28 cellular contexts compared by ENCODE assay signal in genomic region chr7:17936321-17936720, GRCh38. TPM values are rescaled to one million over a fixed set of nuclear protein-coding genes. Genes with fewer than 3 reads are reported as not detected.
DNase-seq lines count a peak whose midpoint lies in the region; ATAC-seq and TF ChIP-seq lines count a peak whose summit lies in the region.
"Had no signal": no experiment of that assay in that cellular context is flagged by ENCODE, and none has a peak within 500 bp of the region (broad histone marks: within the 10 kb centered on the region; RNA-seq: fewer than 3 reads in every experiment).

No MANE protein-coding gene starts in this region.

- H3F3A ChIP-seq in GM23338 (replicated peaks; ENCODE audit: low read depth), result no peaks in the 10 kb centered on the region

- POLR2A ChIA-PET in naive thymus-derived CD4-positive, alpha-beta T cell (lab: Charles Lee), result no interaction called here
- POLR2A ChIA-PET in activated CD8-positive, alpha-beta T cell treated with anti-CD3 and anti-CD28 coated beads, Interleukin-2, amount 10 ng/mL, durations not matched to agents 7 days and 5 days (lab: Charles Lee), result no interaction called here

- CTCF ChIA-PET in naive thymus-derived CD4-positive, alpha-beta T cell (lab: Charles Lee), result no interaction called here
- CTCF ChIA-PET in activated CD8-positive, alpha-beta T cell treated with anti-CD3 and anti-CD28 coated beads, Interleukin-2, amount 10 ng/mL, durations not matched to agents 7 days and 5 days (lab: Charles Lee), result no interaction called here

- no peak overlapping the region for H3K27ac Mint-ChIP-seq in CD4-positive, CD25-positive, alpha-beta regulatory T cell
- H3K27ac Mint-ChIP-seq in central memory CD8-positive, alpha-beta T cell (ENCODE audit: low read depth), result peak overlapping the region; percentile 92
- no peak overlapping the region for H3K27ac Mint-ChIP-seq in naive thymus-derived CD4-positive, alpha-beta T cell
- no peak overlapping the region for H3K27ac Mint-ChIP-seq in activated CD8-positive, alpha-beta T cell treated with anti-CD3 and anti-CD28 coated beads, Interleukin-2, amount 10 ng/mL, durations not matched to agents 7 days and 5 days
- H3K27ac Mint-ChIP-seq in GM23338, result no peak overlapping the region; the same call in 1 of the 2 replicates

- no peak for TF ChIP-seq CTCF in GM23338 (conservative IDR thresholded peaks at IDR 0.05; ENCODE audit: low read depth in 2 of 2)

- no peak for ATAC-seq in CD4-positive, CD25-positive, alpha-beta regulatory T cell (ENCODE audit: low read depth in 2 of 2)
- no peak for ATAC-seq in central memory CD8-positive, alpha-beta T cell (replicated peaks; ENCODE audit: extremely low read depth, poor library complexity, severe bottlenecking)
- no peak for ATAC-seq in naive thymus-derived CD4-positive, alpha-beta T cell
- no peak for ATAC-seq in activated CD8-positive, alpha-beta T cell treated with anti-CD3 and anti-CD28 coated beads, Interleukin-2, amount 10 ng/mL, durations not matched to agents 7 days and 5 days
- ATAC-seq in GM23338, result no peak
- ATAC-seq: Right ventricle myocardium inferior, SK-N-SH treated with all-trans-retinoic acid at 6 μM for 48 hours had no signal

- no peaks in the 10 kb centered on the region for H3K9me3 ChIP-seq in CD4-positive, CD25-positive, alpha-beta regulatory T cell (ENCODE audit: control insufficient read depth in 2 of 2, low read length in 2 of 2)
- H3K9me3 ChIP-seq in Karpas-422 (ENCODE audit: low read length), result no peaks in the 10 kb centered on the region
- no peaks in the 10 kb centered on the region for H3K9me3 ChIP-seq in naive thymus-derived CD4-positive, alpha-beta T cell (ENCODE audit: control insufficient read depth in 2 of 3, low read length in 3 of 3)
- H3K9me3 ChIP-seq: BLaER1 treated with 17β-estradiol and CSF1 and Interleukin-3, amounts not matched to agents 10 nM and 100 nM; SJCRH30 had no signal

- H3K27ac ChIP-seq in CD4-positive, CD25-positive, alpha-beta regulatory T cell (ENCODE audit: insufficient read depth, low read length, poor library complexity, severe bottlenecking), result no peak overlapping the region
- H3K27ac ChIP-seq in Karpas-422 (ENCODE audit: low read length) (peak overlapping the region; percentile 96), GM23338 (ENCODE audit: low read depth) (no peak overlapping the region)
- no peak overlapping the region for H3K27ac ChIP-seq in naive thymus-derived CD4-positive, alpha-beta T cell (ENCODE audit: low read depth, low read length)
- H3K27ac ChIP-seq: BLaER1 treated with 17β-estradiol and CSF1 and Interleukin-3, amounts not matched to agents 10 nM and 100 nM; KMS-11; PC-9; SJCRH30 had no signal

- no peaks in the 10 kb centered on the region for H3K27me3 ChIP-seq in CD4-positive, CD25-positive, alpha-beta regulatory T cell (ENCODE audit: control insufficient read depth, insufficient read depth, low read length)
- no peaks in the 10 kb centered on the region for H3K27me3 ChIP-seq in Karpas-422 (ENCODE audit: low read length)
- H3K27me3 ChIP-seq in naive thymus-derived CD4-positive, alpha-beta T cell (ENCODE audit: control insufficient read depth in 2 of 2, insufficient read depth in 2 of 2, low read length in 2 of 2), result no peaks in the 10 kb centered on the region
- H3K27me3 ChIP-seq in GM23338 (ENCODE audit: insufficient read depth), result no peaks in the 10 kb centered on the region
- H3K27me3 ChIP-seq: BLaER1 treated with 17β-estradiol and CSF1 and Interleukin-3, amounts not matched to agents 10 nM and 100 nM; SJCRH30 had no signal

- peak overlapping the region; percentile 2 for H3K4me3 ChIP-seq in CD4-positive, CD25-positive, alpha-beta regulatory T cell (ENCODE audit: low read depth, low read length)
- H3K4me3 ChIP-seq in Karpas-422 (ENCODE audit: low read length), result peak overlapping the region; percentile 45
- no peak overlapping the region for H3K4me3 ChIP-seq in naive thymus-derived CD4-positive, alpha-beta T cell (ENCODE audit: low read length)
- no peak overlapping the region for H3K4me3 ChIP-seq in GM23338
- H3K4me3 ChIP-seq: BLaER1 treated with 17β-estradiol and CSF1 and Interleukin-3, amounts not matched to agents 10 nM and 100 nM; PC-9; SJCRH30 had no signal

- peaks cover 47 to 84% (median 57%) of the 10 kb centered on the region in 4 donors for H3K4me1 Mint-ChIP-seq in CD4-positive, CD25-positive, alpha-beta regulatory T cell
- H3K4me1 Mint-ChIP-seq in central memory CD8-positive, alpha-beta T cell, result peaks cover 67% of the 10 kb centered on the region
- peaks cover 55 to 83% (median 74%) of the 10 kb centered on the region in 7 donors for H3K4me1 Mint-ChIP-seq in naive thymus-derived CD4-positive, alpha-beta T cell
- peaks cover 53% of the 10 kb centered on the region for H3K4me1 Mint-ChIP-seq in activated CD8-positive, alpha-beta T cell treated with anti-CD3 and anti-CD28 coated beads, Interleukin-2, amount 10 ng/mL, durations not matched to agents 7 days and 5 days (ENCODE audit: low read depth)
- peaks cover 49% of the 10 kb centered on the region for H3K4me1 Mint-ChIP-seq in GM23338

- H3K9ac ChIP-seq in Karpas-422 (ENCODE audit: low read length), result peak overlapping the region; percentile 23
- H3K9ac ChIP-seq: BLaER1 treated with 17β-estradiol and CSF1 and Interleukin-3, amounts not matched to agents 10 nM and 100 nM; KMS-11 had no signal

- peak overlapping the region; percentile 88 for H3K4me2 ChIP-seq in Karpas-422 (ENCODE audit: low read depth, low read length, poor library complexity, severe bottlenecking)
- no peak overlapping the region for H3K4me2 ChIP-seq in GM23338
- H3K4me2 ChIP-seq: KMS-11 had no signal

- H3K9me2 ChIP-seq in Karpas-422 (replicated peaks; ENCODE audit: insufficient read depth, low read length), result no peaks in the 10 kb centered on the region
- H3K9me2 ChIP-seq in GM23338 (ENCODE audit: insufficient read depth), result no peaks in the 10 kb centered on the region

- H3K27me3 Mint-ChIP-seq in CD4-positive, CD25-positive, alpha-beta regulatory T cell, result no peaks in the 10 kb centered on the region
- no peaks in the 10 kb centered on the region for H3K27me3 Mint-ChIP-seq in central memory CD8-positive, alpha-beta T cell
- H3K27me3 Mint-ChIP-seq in naive thymus-derived CD4-positive, alpha-beta T cell, result peaks cover 0 to 2% (median 0%) of the 10 kb centered on the region in 5 donors
- no peaks in the 10 kb centered on the region for H3K27me3 Mint-ChIP-seq in activated CD8-positive, alpha-beta T cell treated with anti-CD3 and anti-CD28 coated beads, Interleukin-2, amount 10 ng/mL, durations not matched to agents 7 days and 5 days (ENCODE audit: low read depth)
- H3K27me3 Mint-ChIP-seq in GM23338 (ENCODE audit: insufficient read depth, low read depth, poor library complexity), result peaks cover 2% of the 10 kb centered on the region
- H3K27me3 Mint-ChIP-seq: CD4-positive, alpha-beta memory T cell; IgD-negative memory B cell had no signal

- intact Hi-C loops in naive thymus-derived CD4-positive, alpha-beta T cell (cut with micrococcal nuclease), result loop anchor here in 1 of 2 donors (10.0 kb wide), 2 partner anchors 1012 to 1768 kb away; partner anchors contain the start of gene POLR1F

- no peak for DNase-seq in CD4-positive, CD25-positive, alpha-beta regulatory T cell
- DNase-seq in Karpas-422, result no peak
- no peak for DNase-seq in central memory CD8-positive, alpha-beta T cell (ENCODE audit: low spot score in 2 of 2)
- DNase-seq in naive thymus-derived CD4-positive, alpha-beta T cell, result no peak
- DNase-seq in activated CD8-positive, alpha-beta T cell treated with anti-CD3 and anti-CD28 coated beads, Interleukin-2, amount 10 ng/mL, durations not matched to agents 7 days and 5 days, result no peak
- no peak for DNase-seq in GOT3 (lab: John Stamatoyannopoulos, UW)
- no peak for DNase-seq in GM23338 (ENCODE audit: low spot score)
- no peak for DNase-seq in Kasumi-1 (lab: John Stamatoyannopoulos, UW)
- DNase-seq: CD4-positive, alpha-beta memory T cell; COR-L47; DMS 273 treated with DMSO at 0.1 percent for 48 hours; DMS79; GF-D8; MV-4-11; NCI-H1105 treated with DMSO at 0.1 percent for 48 hours; NCI-H146; NCI-H1930; NCI-H2107; NCI-H524 treated with DMSO at 0.1 percent for 48 hours; NCI-H82; NK-92 treated with Interleukin-12 subunit alpha and Interleukin-12 subunit beta, amount 100 ng/mL, for 24 hours; SJCRH30 had no signal

- peak overlapping the region in 1 of 4 donors; percentile 79 for H3K4me3 Mint-ChIP-seq in CD4-positive, CD25-positive, alpha-beta regulatory T cell
- peak overlapping the region; percentile 42 for H3K4me3 Mint-ChIP-seq in central memory CD8-positive, alpha-beta T cell
- H3K4me3 Mint-ChIP-seq in naive thymus-derived CD4-positive, alpha-beta T cell, result peak overlapping the region in 6 of 10 donors; percentile 24 to 99 (median 36)
- H3K4me3 Mint-ChIP-seq in activated CD8-positive, alpha-beta T cell treated with anti-CD3 and anti-CD28 coated beads, Interleukin-2, amount 10 ng/mL, durations not matched to agents 7 days and 5 days, result no peak overlapping the region
- H3K4me3 Mint-ChIP-seq in GM23338, result no peak overlapping the region

- H2AFZ ChIP-seq in Karpas-422 (ENCODE audit: low read length) (no peak overlapping the region), GM23338 (no peak overlapping the region)
- H2AFZ ChIP-seq: PC-9 had no signal

- peaks cover 46% of the 10 kb centered on the region for H3K4me1 ChIP-seq in CD4-positive, CD25-positive, alpha-beta regulatory T cell (ENCODE audit: control insufficient read depth, insufficient read depth, low read length, poor library complexity, severe bottlenecking)
- H3K4me1 ChIP-seq in Karpas-422 (ENCODE audit: low read length), result peaks cover 71% of the 10 kb centered on the region
- H3K4me1 ChIP-seq in naive thymus-derived CD4-positive, alpha-beta T cell (ENCODE audit: control insufficient read depth in 2 of 2, insufficient read depth in 2 of 2, low read length in 2 of 2), result peaks cover 23 to 24% of the 10 kb centered on the region in 2 donors
- H3K4me1 ChIP-seq in GM23338 (ENCODE audit: insufficient read depth), result peaks cover 16% of the 10 kb centered on the region; the same call in 1 of the 2 replicates

- H3K9me3 Mint-ChIP-seq in CD4-positive, CD25-positive, alpha-beta regulatory T cell, result peaks cover 0 to 2% (median 0%) of the 10 kb centered on the region in 7 donors
- no peaks in the 10 kb centered on the region for H3K9me3 Mint-ChIP-seq in central memory CD8-positive, alpha-beta T cell
- peaks cover 0 to 2% (median 0%) of the 10 kb centered on the region in 11 donors for H3K9me3 Mint-ChIP-seq in naive thymus-derived CD4-positive, alpha-beta T cell
- no peaks in the 10 kb centered on the region for H3K9me3 Mint-ChIP-seq in activated CD8-positive, alpha-beta T cell treated with anti-CD3 and anti-CD28 coated beads, Interleukin-2, amount 10 ng/mL, durations not matched to agents 7 days and 5 days (ENCODE audit: insufficient read depth)
- no peaks in the 10 kb centered on the region for H3K9me3 Mint-ChIP-seq in GM23338
- H3K9me3 Mint-ChIP-seq: CD4-positive, alpha-beta memory T cell; IgD-negative memory B cell had no signal

- no peaks in the 10 kb centered on the region for H3K36me3 Mint-ChIP-seq in CD4-positive, CD25-positive, alpha-beta regulatory T cell
- H3K36me3 Mint-ChIP-seq in central memory CD8-positive, alpha-beta T cell (ENCODE audit: insufficient read depth), result peaks cover 18% of the 10 kb centered on the region
- peaks cover 0 to 12% (median 5%) of the 10 kb centered on the region in 5 donors for H3K36me3 Mint-ChIP-seq in naive thymus-derived CD4-positive, alpha-beta T cell
- H3K36me3 Mint-ChIP-seq in activated CD8-positive, alpha-beta T cell treated with anti-CD3 and anti-CD28 coated beads, Interleukin-2, amount 10 ng/mL, durations not matched to agents 7 days and 5 days (ENCODE audit: low read depth), result peaks cover 14% of the 10 kb centered on the region
- H3K36me3 Mint-ChIP-seq in GM23338 (ENCODE audit: low read depth), result peaks cover 4% of the 10 kb centered on the region; the same call in 1 of the 3 replicates
- H3K36me3 Mint-ChIP-seq: IgD-negative memory B cell had no signal

- peaks cover 86% of the 10 kb centered on the region for H3K79me2 ChIP-seq in Karpas-422 (ENCODE audit: low read length)
- peaks cover 86% of the 10 kb centered on the region for H3K79me2 ChIP-seq in GM23338 (replicated peaks; ENCODE audit: insufficient read depth)

- no peaks in the 10 kb centered on the region for H4K20me1 ChIP-seq in Karpas-422 (ENCODE audit: insufficient read depth, low read depth, low read length)
- H4K20me1 ChIP-seq in GM23338 (replicated peaks; ENCODE audit: insufficient read depth), result no peaks in the 10 kb centered on the region

- peaks cover 2% of the 10 kb centered on the region for H3K36me3 ChIP-seq in CD4-positive, CD25-positive, alpha-beta regulatory T cell (ENCODE audit: control insufficient read depth, insufficient read depth, low read length)
- H3K36me3 ChIP-seq in Karpas-422 (ENCODE audit: insufficient read depth, low read length) (peaks cover 11% of the 10 kb centered on the region), GM23338 (ENCODE audit: insufficient read depth) (no peaks in the 10 kb centered on the region)
- H3K36me3 ChIP-seq in naive thymus-derived CD4-positive, alpha-beta T cell (ENCODE audit: control insufficient read depth in 2 of 3, insufficient read depth in 3 of 3, low read length in 3 of 3), result peaks cover 0 to 10% (median 0%) of the 10 kb centered on the region in 3 experiments
- H3K36me3 ChIP-seq: SJCRH30 had no signal

RNA-seq across cellular contexts. Expression of gene SNX13, which starts 4.0 kb away (rescaled TPM):
- 32.5 TPM for total RNA-seq in CD4-positive, CD25-positive, alpha-beta regulatory T cell
- 10 to 100 TPM; 11.9 to 13.1 (median 12.8) TPM for polyA plus RNA-seq in CD4-positive, CD25-positive, alpha-beta regulatory T cell
- 53.2 and 59.7 TPM in 2 replicates for total RNA-seq in Karpas-422 (2014; rRNA removed; shearing (Covaris generic); ENCODE audit: low replicate concordance)
- 10 to 100 TPM; 23.8 to 40.9 (median 29.0) TPM for total RNA-seq in naive thymus-derived CD4-positive, alpha-beta T cell
- 10 to 100 TPM; 10.4 to 13.0 TPM for polyA plus RNA-seq in naive thymus-derived CD4-positive, alpha-beta T cell
- 10 to 100 TPM; 24.2 to 24.5 TPM for total RNA-seq in activated CD8-positive, alpha-beta T cell treated with anti-CD3 and anti-CD28 coated beads, Interleukin-2, amount 10 ng/mL, durations not matched to agents 7 days and 5 days
- 26.4 and 42.7 TPM in 2 replicates for total RNA-seq in GM23338 (2014; rRNA removed; shearing (Covaris generic))
- polyA plus RNA-seq in GM23338 (2016; fragmentation: Nextera tagmentation; extraction: Ambion mirVana), result 6.9 and 7.5 TPM in 2 replicates

Comparison
In these comparisons a context has a peak if more than half of its experiments do, and no peak if none do; other contexts are left out.
1. H3K4me3 ChIP-seq: peak in CD4-positive, CD25-positive, alpha-beta regulatory T cell (single experiment) and Karpas-422 (single experiment); none in naive thymus-derived CD4-positive, alpha-beta T cell (single experiment) and GM23338 (single experiment).
2. H3K4me3 Mint-ChIP-seq: peak in central memory CD8-positive, alpha-beta T cell (single experiment) and naive thymus-derived CD4-positive, alpha-beta T cell (6 of 10); none in activated CD8-positive, alpha-beta T cell treated with anti-CD3 and anti-CD28 coated beads, Interleukin-2, amount 10 ng/mL, durations not matched to agents 7 days and 5 days (single experiment) and GM23338 (single experiment).